ENCODE assay signal across 25 cellular contexts in genomic region chr16:82672676-82673075, GRCh38. TPM values are rescaled to one million over a fixed set of nuclear protein-coding genes. Genes with fewer than 3 reads are reported as not detected.
DNase-seq lines count a peak whose midpoint lies in the region; ATAC-seq and TF ChIP-seq lines count a peak whose summit lies in the region.
"Had no signal": no experiment of that assay in that cellular context is flagged by ENCODE, and none has a peak within 500 bp of the region (broad histone marks: within the 10 kb centered on the region; RNA-seq: fewer than 3 reads in every experiment).

No MANE protein-coding gene starts in this region.

- no peak overlapping the region for H3K4me3 ChIP-seq in brain microvascular endothelial cell (ENCODE audit: low read depth, low read length)
- H3K4me3 ChIP-seq: A549; BLaER1 treated with 17β-estradiol and CSF1 and Interleukin-3, amounts not matched to agents 10 nM and 100 nM; SK-N-MC had no signal

- no peak overlapping the region for H3K27ac ChIP-seq in brain microvascular endothelial cell
- H3K27ac ChIP-seq: A549; BLaER1 treated with 17β-estradiol and CSF1 and Interleukin-3, amounts not matched to agents 10 nM and 100 nM; KMS-11; SK-N-MC had no signal

- no peak for TF ChIP-seq CTCF in brain microvascular endothelial cell (IDR thresholded peaks at IDR 0.05; ENCODE audit: low read depth, low read length, missing control alignments)

- DNase-seq in EL (peak; percentile 18), LHCN-M2 (ENCODE audit: low read depth) (peak; percentile 45), brain microvascular endothelial cell (peak; percentile 23), islet precursor cell (peak; percentile 18), SHP77 treated with DMSO at 0.1 percent for 48 hours (lab: John Stamatoyannopoulos, UW) (no peak)
- DNase-seq: AML-193; CD4-positive, alpha-beta T cell; GF-D8; H7; NCI-H1092 treated with DMSO at 0.1 percent for 48 hours; NCI-H1436; NCI-H187; NCI-H2081 treated with DMSO at 0.1 percent for 48 hours; NCI-H2171; NCI-H226; NCI-H510A; NCI-H69; SIG-M5 had no signal

- ATAC-seq in GM21390 (IDR thresholded peaks at IDR 0.05; ENCODE audit: unreplicated experiment), result no peak
- no peak for ATAC-seq in HG02623 (IDR thresholded peaks at IDR 0.05; ENCODE audit: unreplicated experiment)
- ATAC-seq: A549, Panc1 had no signal

- in situ Hi-C loops in brain microvascular endothelial cell (cut with HindIII; ENCODE audit: low pct_ligation_motif_present, low sequenced_read_pairs), result no loop called here

- H3K36me3 ChIP-seq in brain microvascular endothelial cell (replicated peaks), result no peaks in the 10 kb centered on the region
- H3K36me3 ChIP-seq: BLaER1 treated with 17β-estradiol and CSF1 and Interleukin-3, amounts not matched to agents 10 nM and 100 nM had no signal

- no peaks in the 10 kb centered on the region for H3K27me3 ChIP-seq in brain microvascular endothelial cell (replicated peaks)
- H3K27me3 ChIP-seq: BLaER1 treated with 17β-estradiol and CSF1 and Interleukin-3, amounts not matched to agents 10 nM and 100 nM had no signal

RNA-seq across cellular contexts. Expression of gene CDH13, which starts 45.9 kb away (rescaled TPM):
- 140 and 162 TPM in 2 replicates for total RNA-seq in LHCN-M2 (2014; rRNA removed)
- 97.8 TPM for polyA plus RNA-seq in LHCN-M2 (2012)
- total RNA-seq: CD4-positive, alpha-beta T cell had no signal
- polyA plus RNA-seq: A549 had no signal
